ENCODE assay signal across 1 cellular context in the genomic region with DNA sequence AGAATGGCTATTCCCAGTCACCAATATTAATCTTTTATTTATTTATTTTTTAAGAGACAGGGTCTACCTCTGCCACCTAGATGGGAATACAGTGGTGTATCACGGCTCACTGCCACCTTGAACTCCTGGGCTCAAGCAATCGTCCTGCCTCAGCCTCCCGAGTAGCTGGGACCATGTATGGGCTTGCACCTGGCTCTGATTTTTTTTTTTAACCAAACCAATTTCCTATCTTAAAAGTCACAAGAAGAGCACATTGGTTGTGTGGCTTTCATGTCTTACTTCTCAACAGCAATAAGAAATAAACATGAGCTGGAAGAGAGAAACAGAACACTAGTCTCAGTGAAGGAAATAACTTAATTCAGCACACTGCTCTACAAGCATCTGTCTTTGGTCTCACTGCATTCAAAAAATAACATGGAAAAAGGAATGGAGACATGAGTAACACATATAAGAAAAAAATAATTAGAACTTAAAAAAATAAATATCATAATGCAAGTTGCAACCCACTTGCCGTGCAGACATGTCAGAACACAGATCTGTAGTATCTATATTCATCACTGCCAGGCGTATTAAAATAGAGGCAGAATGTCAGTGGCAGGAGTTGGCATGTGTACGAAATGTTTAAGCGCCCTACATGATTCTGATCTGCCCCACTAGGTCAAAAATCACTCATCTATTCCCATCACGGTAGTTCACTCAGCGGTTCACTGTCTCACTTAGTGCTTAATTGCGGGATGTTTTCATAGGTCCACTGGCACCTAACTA.
TF ChIP-seq lines count a peak whose summit lies in the region.

No MANE protein-coding gene starts in this region.

TF ChIP-seq in GM23338, 12 proteins besides CTCF, POLR2A, EP300 and RAD21 (continued from another document):
- TF ChIP-seq REST (IDR thresholded peaks at IDR 0.05; ENCODE audit: unreplicated experiment), result no peak
- TF ChIP-seq, protein P1, sequence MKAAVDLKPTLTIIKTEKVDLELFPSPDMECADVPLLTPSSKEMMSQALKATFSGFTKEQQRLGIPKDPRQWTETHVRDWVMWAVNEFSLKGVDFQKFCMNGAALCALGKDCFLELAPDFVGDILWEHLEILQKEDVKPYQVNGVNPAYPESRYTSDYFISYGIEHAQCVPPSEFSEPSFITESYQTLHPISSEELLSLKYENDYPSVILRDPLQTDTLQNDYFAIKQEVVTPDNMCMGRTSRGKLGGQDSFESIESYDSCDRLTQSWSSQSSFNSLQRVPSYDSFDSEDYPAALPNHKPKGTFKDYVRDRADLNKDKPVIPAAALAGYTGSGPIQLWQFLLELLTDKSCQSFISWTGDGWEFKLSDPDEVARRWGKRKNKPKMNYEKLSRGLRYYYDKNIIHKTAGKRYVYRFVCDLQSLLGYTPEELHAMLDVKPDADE (IDR thresholded peaks at IDR 0.05), result no peak
- TF ChIP-seq POLR2AphosphoS5 (IDR thresholded peaks at IDR 0.05; ENCODE audit: low read depth), result no peak
- no peak for TF ChIP-seq EZH2phosphoT487 (IDR thresholded peaks at IDR 0.05; ENCODE audit: unreplicated experiment)
- TF ChIP-seq ZNF114 (CRISPR knock-in tag; IDR thresholded peaks at IDR 0.05), result no peak
- TF ChIP-seq ZNF331 (CRISPR knock-in tag; IDR thresholded peaks at IDR 0.05; ENCODE audit: low read depth), result no peak
- no peak for TF ChIP-seq JUNB (IDR thresholded peaks at IDR 0.05; ENCODE audit: unreplicated experiment)
TF ChIP-seq in GM23338: peak in this region for 0.
